Comparison of ENCODE assay signal across 8 cellular contexts in genomic region chr16:88700636-88701482, GRCh38. TPM values are rescaled to one million over a fixed set of nuclear protein-coding genes. Genes with fewer than 3 reads are reported as not detected.
DNase-seq lines count a peak whose midpoint lies in the region; ATAC-seq lines count a peak whose summit lies in the region.

No MANE protein-coding gene starts in this region.

- DNase-seq in T-helper 9 cell (peak; percentile 95), anterior cingulate cortex (lab: John Stamatoyannopoulos, UW) (peak in 44 of 58 donors; percentile 13 to 68 (median 45)), left lobe of liver (ENCODE audit: low spot score) (peak; percentile 82), SHP77 treated with DMSO at 0.1 percent for 48 hours (lab: John Stamatoyannopoulos, UW) (no peak), occipital lobe (lab: John Stamatoyannopoulos, UW) (no peak)
- peak; percentile 85 to 94 (median 89) for DNase-seq in stimulated activated CD4-positive, alpha-beta T cell treated with anti-CD3 and anti-CD28 coated beads, TNF-alpha, amount 100 ng/mL, for 48 hours (ENCODE audit: low read depth in 3 of 3)

- ATAC-seq in GM19043 (IDR thresholded peaks at IDR 0.05; ENCODE audit: low read depth, unreplicated experiment) (peak; percentile 54), HG03342 (IDR thresholded peaks at IDR 0.05; ENCODE audit: unreplicated experiment) (peak; percentile 63), left lobe of liver (peak; percentile 62)

RNA-seq across cellular contexts. Expression of gene RNF166, which starts 5.3 kb away (rescaled TPM):
- 10.4 TPM for total RNA-seq in left lobe of liver
- total RNA-seq in occipital lobe = 10.9 TPM

RNA-seq across cellular contexts. Expression of gene CTU2, which starts 5.4 kb away (rescaled TPM):
- total RNA-seq in left lobe of liver = 8.3 TPM
- total RNA-seq in occipital lobe = 15.9 TPM

RNA-seq across cellular contexts. Expression of gene SNAI3, which starts 14.6 kb away (rescaled TPM):
- total RNA-seq in left lobe of liver (0.43 TPM), occipital lobe (0.16 TPM)

RNA-seq across cellular contexts. Expression of gene MVD, which starts 38.0 kb away (rescaled TPM):
- total RNA-seq in left lobe of liver (16.2 TPM), occipital lobe (48.8 TPM)

RNA-seq across cellular contexts. Expression of gene CYBA, which starts 50.0 kb away (rescaled TPM):
- total RNA-seq in left lobe of liver (32.5 TPM), occipital lobe (17.8 TPM)

Comparison
In these comparisons a context has a peak if more than half of its experiments do, and no peak if none do; other contexts are left out.
1. DNase-seq: peak in T-helper 9 cell (single experiment), anterior cingulate cortex (44 of 58), left lobe of liver (single experiment) and stimulated activated CD4-positive, alpha-beta T cell treated with anti-CD3 and anti-CD28 coated beads, TNF-alpha, amount 100 ng/mL, for 48 hours (3 of 3); none in SHP77 treated with DMSO at 0.1 percent for 48 hours (single experiment) and occipital lobe (single experiment).
2. Peak in every context shown above with its lines, with median percentiles within 50 percentile points of each other: ATAC-seq.